ENCODE assay signal across 8 cellular contexts in genomic region chr14:101595887-101596721, GRCh38.
DNase-seq lines count a peak whose midpoint lies in the region; ATAC-seq lines count a peak whose summit lies in the region.

No MANE protein-coding gene starts in this region.

- H3K9me3 ChIP-seq in iPS-18c (ENCODE audit: control insufficient read depth, insufficient read depth, low read length) = no peaks in the 10 kb centered on the region

- peak overlapping the region; percentile 79 for H3K27ac Mint-ChIP-seq in stimulated activated memory B cell treated with anti-CD40 and anti-IgM and Interleukin-4, amounts not matched to agents 10 μg/mL and 1 μg/mL and 100 μg/mL, for 72 hours

- peak overlapping the region; percentile 9; the same call in 1 of the 2 replicates for H3K4me3 ChIP-seq in iPS-18c (ENCODE audit: insufficient read depth, low read depth, low read length)

- peaks cover 11% of the 10 kb centered on the region for H3K9me3 Mint-ChIP-seq in stimulated activated memory B cell treated with anti-CD40 and anti-IgM and Interleukin-4, amounts not matched to agents 10 μg/mL and 1 μg/mL and 100 μg/mL, for 72 hours

- no peak overlapping the region for H3K4me3 Mint-ChIP-seq in stimulated activated memory B cell treated with anti-CD40 and anti-IgM and Interleukin-4, amounts not matched to agents 10 μg/mL and 1 μg/mL and 100 μg/mL, for 72 hours

- H3K4me1 Mint-ChIP-seq in stimulated activated memory B cell treated with anti-CD40 and anti-IgM and Interleukin-4, amounts not matched to agents 10 μg/mL and 1 μg/mL and 100 μg/mL, for 72 hours = peaks cover 22% of the 10 kb centered on the region

- H3K36me3 Mint-ChIP-seq in stimulated activated memory B cell treated with anti-CD40 and anti-IgM and Interleukin-4, amounts not matched to agents 10 μg/mL and 1 μg/mL and 100 μg/mL, for 72 hours = peaks cover 6% of the 10 kb centered on the region

- ATAC-seq in stimulated activated memory B cell treated with anti-CD40 and anti-IgM and Interleukin-4, amounts not matched to agents 10 μg/mL and 1 μg/mL and 100 μg/mL, for 72 hours = no peak
- ATAC-seq in HG02870 (IDR thresholded peaks at IDR 0.05; ENCODE audit: unreplicated experiment) (no peak), GM19455 (IDR thresholded peaks at IDR 0.05; ENCODE audit: unreplicated experiment) (no peak)

- no peaks in the 10 kb centered on the region for H3K27me3 Mint-ChIP-seq in stimulated activated memory B cell treated with anti-CD40 and anti-IgM and Interleukin-4, amounts not matched to agents 10 μg/mL and 1 μg/mL and 100 μg/mL, for 72 hours

- DNase-seq in activated CD4-positive, alpha-beta T cell treated with anti-CD3 and anti-CD28 coated beads for 48 hours = peak; percentile 28
- no peak for DNase-seq in activated CD4-positive, alpha-beta T cell treated with anti-CD3 and anti-CD28 coated beads, Interleukin-2, amount 50 U/mL, for 1 hour
- DNase-seq in activated CD4-positive, alpha-beta T cell treated with anti-CD3 and anti-CD28 coated beads, Interleukin-2, amount 50 U/mL, for 48 hours = peak; percentile 28 to 39
- no peak for DNase-seq in HuH-7.5 (ENCODE audit: low spot score)

Comparison
In these comparisons a context has a peak if more than half of its experiments do, and no peak if none do; other contexts are left out.
1. DNase-seq: peak in activated CD4-positive, alpha-beta T cell treated with anti-CD3 and anti-CD28 coated beads for 48 hours (single experiment) and activated CD4-positive, alpha-beta T cell treated with anti-CD3 and anti-CD28 coated beads, Interleukin-2, amount 50 U/mL, for 48 hours (2 of 2); none in activated CD4-positive, alpha-beta T cell treated with anti-CD3 and anti-CD28 coated beads, Interleukin-2, amount 50 U/mL, for 1 hour (single experiment) and HuH-7.5 (single experiment).